ENCODE assay signal across 1 cellular context in the genomic region with DNA sequence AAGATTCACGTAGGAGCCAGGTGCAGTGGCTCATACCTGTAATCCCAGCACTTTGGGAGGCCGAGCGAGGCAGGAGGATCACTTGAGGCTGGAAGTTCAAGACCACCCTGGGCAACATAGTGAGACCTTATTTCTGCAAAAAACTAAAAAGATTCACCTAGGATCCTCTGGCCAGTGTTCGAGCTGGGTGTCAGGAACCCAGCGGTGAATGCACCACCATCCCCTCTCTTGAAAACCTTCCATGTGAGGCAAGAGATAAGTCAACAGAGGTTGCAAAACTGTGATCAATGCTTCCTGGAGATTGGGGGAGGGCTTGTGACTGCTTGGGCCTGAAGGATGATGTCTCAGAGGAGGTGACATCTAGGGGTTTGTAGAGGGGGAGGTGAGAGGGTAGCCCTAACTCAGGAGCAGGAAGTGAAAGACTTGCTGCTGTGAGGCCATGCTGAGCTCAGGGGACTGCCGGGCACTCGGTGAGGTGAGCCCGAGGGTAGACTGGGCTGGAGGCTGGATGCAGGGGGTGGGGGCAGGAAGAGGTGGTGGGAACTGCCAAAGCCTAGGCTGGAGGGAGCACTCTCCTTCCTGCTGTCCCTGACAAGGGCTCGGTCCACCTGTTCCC.
TF ChIP-seq lines count a peak whose summit lies in the region.

No MANE protein-coding gene starts in this region.

TF ChIP-seq in HepG2, 621 proteins besides CTCF, POLR2A, EP300 and RAD21 (continued from another document and continues in another):
- TF ChIP-seq ZFP91 (CRISPR knock-in tag; IDR thresholded peaks at IDR 0.05; ENCODE audit: borderline replicate concordance) (peak; percentile 89), PAX8 (CRISPR knock-in tag; IDR thresholded peaks at IDR 0.05; ENCODE audit: borderline replicate concordance) (no peak), MAF1 (CRISPR knock-in tag; IDR thresholded peaks at IDR 0.05; ENCODE audit: borderline replicate concordance) (no peak), ZNF605 (CRISPR knock-in tag; IDR thresholded peaks at IDR 0.05) (peak; percentile 80; the same call in 1 of the 2 replicates), JUNB (CRISPR knock-in tag; IDR thresholded peaks at IDR 0.05; ENCODE audit: borderline replicate concordance) (no peak), CEBPB (IDR thresholded peaks at IDR 0.05; ENCODE audit: borderline replicate concordance, low read depth, low read length) (peak; percentile 99), IKZF4 (CRISPR knock-in tag; IDR thresholded peaks at IDR 0.05; ENCODE audit: borderline replicate concordance, low read depth, not compliant biosample characterization) (peak; percentile 20), ZBTB21 (CRISPR knock-in tag; IDR thresholded peaks at IDR 0.05) (peak; percentile 70), HNRNPK (IDR thresholded peaks at IDR 0.05; ENCODE audit: low read depth, low read length, poor library complexity, severe bottlenecking) (no peak), SRSF1 (optimal IDR thresholded peaks at IDR 0.05; ENCODE audit: low read depth, low read length) (no peak), GTF2F1 (IDR thresholded peaks at IDR 0.05; ENCODE audit: low read length) (no peak), ZNF160 (CRISPR knock-in tag; IDR thresholded peaks at IDR 0.05) (peak; percentile 79; the same call in 1 of the 2 replicates), ZSCAN20 (CRISPR knock-in tag; IDR thresholded peaks at IDR 0.05; ENCODE audit: borderline replicate concordance) (no peak), FOXO1 (CRISPR knock-in tag; IDR thresholded peaks at IDR 0.05) (peak; percentile 84), ZNF207 (IDR thresholded peaks at IDR 0.05; ENCODE audit: borderline replicate concordance) (no peak), NCOA5 (CRISPR knock-in tag; IDR thresholded peaks at IDR 0.05) (no peak), NCOA1 (CRISPR knock-in tag; IDR thresholded peaks at IDR 0.05) (0 out of 2 replicates have a peak, but pooled peaks have one; percentile 50), BRD4 (CRISPR knock-in tag; IDR thresholded peaks at IDR 0.05) (no peak), GFI1 (CRISPR knock-in tag; IDR thresholded peaks at IDR 0.05; ENCODE audit: borderline replicate concordance) (peak; percentile 89), ZNF672 (CRISPR knock-in tag; IDR thresholded peaks at IDR 0.05) (no peak), ARNTL (CRISPR knock-in tag; IDR thresholded peaks at IDR 0.05) (peak; percentile 94), SSRP1 (CRISPR knock-in tag; IDR thresholded peaks at IDR 0.05) (peak; percentile 99), TMF1 (CRISPR knock-in tag; IDR thresholded peaks at IDR 0.05; ENCODE audit: low read depth) (peak; percentile 63; the same call in 1 of the 2 replicates), HNF4A (CRISPR knock-in tag; IDR thresholded peaks at IDR 0.05) (peak; percentile 87), ZNF777 (CRISPR knock-in tag; IDR thresholded peaks at IDR 0.05) (no peak; the same call in 1 of the 2 replicates), SMC3 (IDR thresholded peaks at IDR 0.05; ENCODE audit: low read length) (peak; percentile 58), ATF7 (IDR thresholded peaks at IDR 0.05) (no peak), ATF7 (CRISPR knock-in tag; IDR thresholded peaks at IDR 0.05) (0 out of 2 replicates have a peak, but pooled peaks have one; percentile 50), ZNF276 (CRISPR knock-in tag; IDR thresholded peaks at IDR 0.05; ENCODE audit: low read depth) (no peak), ZNF713 (CRISPR knock-in tag; IDR thresholded peaks at IDR 0.05) (no peak), CHD2 (IDR thresholded peaks at IDR 0.05; ENCODE audit: low read depth, low read length) (no peak), MYC (CRISPR knock-in tag; IDR thresholded peaks at IDR 0.05; ENCODE audit: borderline replicate concordance) (no peak; the same call in 1 of the 2 replicates), SMAD1 (CRISPR knock-in tag; IDR thresholded peaks at IDR 0.05; ENCODE audit: borderline replicate concordance, low read depth) (no peak), MTA1 (CRISPR knock-in tag; IDR thresholded peaks at IDR 0.05; ENCODE audit: borderline replicate concordance) (peak; percentile 88; the same call in 1 of the 2 replicates), ZNF382 (CRISPR knock-in tag; IDR thresholded peaks at IDR 0.05; ENCODE audit: borderline replicate concordance) (no peak)
- TF ChIP-seq, protein P1, sequence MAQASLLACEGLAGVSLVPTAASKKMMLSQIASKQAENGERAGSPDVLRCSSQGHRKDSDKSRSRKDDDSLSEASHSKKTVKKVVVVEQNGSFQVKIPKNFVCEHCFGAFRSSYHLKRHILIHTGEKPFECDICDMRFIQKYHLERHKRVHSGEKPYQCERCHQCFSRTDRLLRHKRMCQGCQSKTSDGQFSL (CRISPR knock-in tag; IDR thresholded peaks at IDR 0.05), result peak; percentile 55; the same call in 1 of the 2 replicates
- TF ChIP-seq, protein P2, sequence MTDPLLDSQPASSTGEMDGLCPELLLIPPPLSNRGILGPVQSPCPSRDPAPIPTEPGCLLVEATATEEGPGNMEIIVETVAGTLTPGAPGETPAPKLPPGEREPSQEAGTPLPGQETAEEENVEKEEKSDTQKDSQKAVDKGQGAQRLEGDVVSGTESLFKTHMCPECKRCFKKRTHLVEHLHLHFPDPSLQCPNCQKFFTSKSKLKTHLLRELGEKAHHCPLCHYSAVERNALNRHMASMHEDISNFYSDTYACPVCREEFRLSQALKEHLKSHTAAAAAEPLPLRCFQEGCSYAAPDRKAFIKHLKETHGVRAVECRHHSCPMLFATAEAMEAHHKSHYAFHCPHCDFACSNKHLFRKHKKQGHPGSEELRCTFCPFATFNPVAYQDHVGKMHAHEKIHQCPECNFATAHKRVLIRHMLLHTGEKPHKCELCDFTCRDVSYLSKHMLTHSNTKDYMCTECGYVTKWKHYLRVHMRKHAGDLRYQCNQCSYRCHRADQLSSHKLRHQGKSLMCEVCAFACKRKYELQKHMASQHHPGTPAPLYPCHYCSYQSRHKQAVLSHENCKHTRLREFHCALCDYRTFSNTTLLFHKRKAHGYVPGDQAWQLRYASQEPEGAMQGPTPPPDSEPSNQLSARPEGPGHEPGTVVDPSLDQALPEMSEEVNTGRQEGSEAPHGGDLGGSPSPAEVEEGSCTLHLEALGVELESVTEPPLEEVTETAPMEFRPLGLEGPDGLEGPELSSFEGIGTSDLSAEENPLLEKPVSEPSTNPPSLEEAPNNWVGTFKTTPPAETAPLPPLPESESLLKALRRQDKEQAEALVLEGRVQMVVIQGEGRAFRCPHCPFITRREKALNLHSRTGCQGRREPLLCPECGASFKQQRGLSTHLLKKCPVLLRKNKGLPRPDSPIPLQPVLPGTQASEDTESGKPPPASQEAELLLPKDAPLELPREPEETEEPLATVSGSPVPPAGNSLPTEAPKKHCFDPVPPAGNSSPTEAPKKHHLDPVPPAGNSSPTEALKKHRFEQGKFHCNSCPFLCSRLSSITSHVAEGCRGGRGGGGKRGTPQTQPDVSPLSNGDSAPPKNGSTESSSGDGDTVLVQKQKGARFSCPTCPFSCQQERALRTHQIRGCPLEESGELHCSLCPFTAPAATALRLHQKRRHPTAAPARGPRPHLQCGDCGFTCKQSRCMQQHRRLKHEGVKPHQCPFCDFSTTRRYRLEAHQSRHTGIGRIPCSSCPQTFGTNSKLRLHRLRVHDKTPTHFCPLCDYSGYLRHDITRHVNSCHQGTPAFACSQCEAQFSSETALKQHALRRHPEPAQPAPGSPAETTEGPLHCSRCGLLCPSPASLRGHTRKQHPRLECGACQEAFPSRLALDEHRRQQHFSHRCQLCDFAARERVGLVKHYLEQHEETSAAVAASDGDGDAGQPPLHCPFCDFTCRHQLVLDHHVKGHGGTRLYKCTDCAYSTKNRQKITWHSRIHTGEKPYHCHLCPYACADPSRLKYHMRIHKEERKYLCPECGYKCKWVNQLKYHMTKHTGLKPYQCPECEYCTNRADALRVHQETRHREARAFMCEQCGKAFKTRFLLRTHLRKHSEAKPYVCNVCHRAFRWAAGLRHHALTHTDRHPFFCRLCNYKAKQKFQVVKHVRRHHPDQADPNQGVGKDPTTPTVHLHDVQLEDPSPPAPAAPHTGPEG (CRISPR knock-in tag; IDR thresholded peaks at IDR 0.05), result no peak
- TF ChIP-seq, protein P3, sequence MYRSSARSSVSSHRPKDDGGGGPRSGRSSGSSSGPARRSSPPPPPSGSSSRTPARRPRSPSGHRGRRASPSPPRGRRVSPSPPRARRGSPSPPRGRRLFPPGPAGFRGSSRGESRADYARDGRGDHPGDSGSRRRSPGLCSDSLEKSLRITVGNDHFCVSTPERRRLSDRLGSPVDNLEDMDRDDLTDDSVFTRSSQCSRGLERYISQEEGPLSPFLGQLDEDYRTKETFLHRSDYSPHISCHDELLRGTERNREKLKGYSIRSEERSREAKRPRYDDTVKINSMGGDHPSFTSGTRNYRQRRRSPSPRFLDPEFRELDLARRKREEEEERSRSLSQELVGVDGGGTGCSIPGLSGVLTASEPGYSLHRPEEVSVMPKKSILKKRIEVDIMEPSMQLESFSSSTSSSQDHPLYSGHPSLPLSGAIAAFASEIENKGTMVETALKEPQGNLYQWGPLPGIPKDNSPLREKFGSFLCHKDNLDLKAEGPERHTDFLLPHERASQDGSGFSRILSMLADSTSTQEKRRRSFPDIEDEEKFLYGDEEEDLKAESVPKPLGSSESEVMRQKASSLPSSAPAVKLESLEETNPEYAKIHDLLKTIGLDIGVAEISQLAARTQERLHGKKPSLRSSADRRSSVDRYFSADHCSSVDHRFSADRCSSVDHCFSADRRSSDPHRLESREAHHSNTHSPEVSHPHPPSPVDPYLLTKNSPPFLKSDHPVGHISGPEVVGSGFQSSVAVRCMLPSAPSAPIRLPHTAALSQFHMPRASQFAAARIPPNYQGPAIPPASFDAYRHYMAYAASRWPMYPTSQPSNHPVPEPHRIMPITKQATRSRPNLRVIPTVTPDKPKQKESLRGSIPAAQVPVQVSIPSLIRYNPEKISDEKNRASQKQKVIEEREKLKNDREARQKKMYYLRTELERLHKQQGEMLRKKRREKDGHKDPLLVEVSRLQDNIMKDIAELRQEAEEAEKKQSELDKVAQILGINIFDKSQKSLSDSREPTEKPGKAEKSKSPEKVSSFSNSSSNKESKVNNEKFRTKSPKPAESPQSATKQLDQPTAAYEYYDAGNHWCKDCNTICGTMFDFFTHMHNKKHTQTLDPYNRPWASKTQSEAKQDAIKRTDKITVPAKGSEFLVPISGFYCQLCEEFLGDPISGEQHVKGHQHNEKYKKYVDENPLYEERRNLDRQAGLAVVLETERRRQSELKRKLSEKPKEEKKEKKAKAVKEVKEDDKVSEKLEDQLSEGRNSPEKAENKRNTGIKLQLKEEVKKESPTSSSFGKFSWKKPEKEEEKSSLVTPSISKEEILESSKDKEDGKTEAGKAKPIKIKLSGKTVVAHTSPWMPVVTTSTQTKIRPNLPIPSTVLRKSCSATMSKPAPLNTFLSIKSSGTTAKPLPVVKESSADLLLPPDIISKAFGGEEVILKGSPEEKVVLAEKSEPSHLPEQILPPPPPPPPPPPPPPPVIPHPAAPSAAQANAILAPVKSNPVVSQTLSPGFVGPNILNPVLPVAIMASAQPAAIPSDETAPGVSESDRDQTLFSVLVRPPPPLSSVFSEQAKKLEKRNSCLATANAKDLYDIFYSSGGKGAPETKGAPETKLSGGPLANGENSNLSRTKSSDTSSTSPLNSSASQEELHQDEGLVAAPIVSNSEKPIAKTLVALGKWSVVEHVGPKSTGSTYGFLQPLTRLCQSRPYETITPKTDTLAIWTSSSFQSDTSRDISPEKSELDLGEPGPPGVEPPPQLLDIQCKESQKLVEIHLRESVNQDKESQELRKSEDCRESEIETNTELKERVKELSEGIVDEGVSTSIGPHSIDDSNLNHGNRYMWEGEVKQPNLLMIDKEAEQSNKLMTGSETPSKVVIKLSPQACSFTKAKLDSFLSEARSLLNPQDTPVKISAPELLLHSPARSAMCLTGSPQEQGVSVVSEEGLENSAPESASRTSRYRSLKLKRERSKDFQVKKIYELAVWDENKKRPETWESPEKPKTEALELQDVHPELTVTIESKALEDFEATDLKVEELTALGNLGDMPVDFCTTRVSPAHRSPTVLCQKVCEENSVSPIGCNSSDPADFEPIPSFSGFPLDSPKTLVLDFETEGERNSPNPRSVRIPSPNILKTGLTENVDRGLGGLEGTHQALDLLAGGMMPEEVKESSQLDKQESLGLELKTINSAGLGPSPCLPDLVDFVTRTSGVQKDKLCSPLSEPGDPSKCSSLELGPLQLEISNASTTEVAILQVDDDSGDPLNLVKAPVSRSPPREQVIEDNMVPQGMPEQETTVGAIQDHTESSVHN (CRISPR knock-in tag; IDR thresholded peaks at IDR 0.05), result no peak
- TF ChIP-seq, protein P4, sequence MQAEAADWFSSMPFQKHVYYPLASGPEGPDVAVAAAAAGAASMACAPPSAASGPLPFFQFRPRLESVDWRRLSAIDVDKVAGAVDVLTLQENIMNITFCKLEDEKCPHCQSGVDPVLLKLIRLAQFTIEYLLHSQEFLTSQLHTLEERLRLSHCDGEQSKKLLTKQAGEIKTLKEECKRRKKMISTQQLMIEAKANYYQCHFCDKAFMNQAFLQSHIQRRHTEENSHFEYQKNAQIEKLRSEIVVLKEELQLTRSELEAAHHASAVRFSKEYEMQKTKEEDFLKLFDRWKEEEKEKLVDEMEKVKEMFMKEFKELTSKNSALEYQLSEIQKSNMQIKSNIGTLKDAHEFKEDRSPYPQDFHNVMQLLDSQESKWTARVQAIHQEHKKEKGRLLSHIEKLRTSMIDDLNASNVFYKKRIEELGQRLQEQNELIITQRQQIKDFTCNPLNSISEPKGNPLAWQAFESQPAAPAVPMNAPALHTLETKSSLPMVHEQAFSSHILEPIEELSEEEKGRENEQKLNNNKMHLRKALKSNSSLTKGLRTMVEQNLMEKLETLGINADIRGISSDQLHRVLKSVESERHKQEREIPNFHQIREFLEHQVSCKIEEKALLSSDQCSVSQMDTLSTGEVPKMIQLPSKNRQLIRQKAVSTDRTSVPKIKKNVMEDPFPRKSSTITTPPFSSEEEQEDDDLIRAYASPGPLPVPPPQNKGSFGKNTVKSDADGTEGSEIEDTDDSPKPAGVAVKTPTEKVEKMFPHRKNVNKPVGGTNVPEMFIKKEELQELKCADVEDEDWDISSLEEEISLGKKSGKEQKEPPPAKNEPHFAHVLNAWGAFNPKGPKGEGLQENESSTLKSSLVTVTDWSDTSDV (CRISPR knock-in tag; IDR thresholded peaks at IDR 0.05), result no peak
